Comparison of ENCODE assay signal across 15 cellular contexts in the genomic region with DNA sequence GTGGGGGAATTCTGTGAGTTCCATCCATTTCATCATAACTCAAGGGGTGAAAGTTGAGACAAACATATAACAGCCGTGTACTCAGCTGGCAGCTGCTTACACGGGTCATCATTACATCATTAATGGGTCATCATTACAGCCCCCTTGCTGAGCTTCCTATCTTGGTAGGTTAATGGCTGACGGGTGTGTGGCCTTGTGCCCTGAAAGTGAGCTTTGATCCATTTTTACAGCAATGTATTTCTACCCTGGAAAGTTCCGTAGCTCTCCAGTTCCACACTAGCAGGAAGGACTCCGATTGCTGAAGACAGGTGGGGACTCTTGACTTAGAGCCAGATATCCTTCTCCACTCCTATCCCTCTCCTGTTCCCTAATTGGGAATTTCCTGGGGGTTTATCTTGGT.
"Had no signal": no experiment of that assay in that cellular context is flagged by ENCODE, and none has a peak within 500 bp of the region (broad histone marks: within the 10 kb centered on the region; RNA-seq: fewer than 3 reads in every experiment).

No MANE protein-coding gene starts in this region.

- H3K27me3 ChIP-seq: body of pancreas had no signal

- H3K4me3 ChIP-seq: body of pancreas, prostate gland, thoracic aorta had no signal

- H3K4me1 ChIP-seq: body of pancreas, prostate gland had no signal

- H3K27me3 Mint-ChIP-seq: activated naive CD4-positive, alpha-beta T cell treated with anti-CD3 and anti-CD28 coated beads, Interleukin-2, amount 50 U/mL, for 24 hours; effector memory CD8-positive, alpha-beta T cell; natural killer cell treated with Interleukin-12 subunit alpha and Interleukin-12 subunit beta and Interleukin-15 and Interleukin-18, amount 100 ng/mL, for 72 hours; stimulated activated naive CD8-positive, alpha-beta T cell treated with anti-CD3 and anti-CD28 coated beads, Interleukin-15, amount 100 ng/mL, for 72 hours had no signal

- H3K36me3 ChIP-seq: prostate gland, thoracic aorta had no signal

- H3K4me1 Mint-ChIP-seq: central memory CD8-positive, alpha-beta T cell; immature natural killer cell had no signal

- H3K27ac ChIP-seq: body of pancreas, prostate gland, thoracic aorta had no signal

- H3K36me3 Mint-ChIP-seq: immature natural killer cell; natural killer cell treated with Interleukin-12 subunit alpha and Interleukin-12 subunit beta and Interleukin-15 and Interleukin-18, amount 100 ng/mL, for 72 hours had no signal

- H3K27ac Mint-ChIP-seq: activated naive CD4-positive, alpha-beta T cell treated with anti-CD3 and anti-CD28 coated beads, Interleukin-2, amount 50 U/mL, for 24 hours; effector memory CD8-positive, alpha-beta T cell; immature natural killer cell; stimulated activated naive CD8-positive, alpha-beta T cell treated with anti-CD3 and anti-CD28 coated beads, Interleukin-15, amount 100 ng/mL, for 72 hours had no signal

- H3K9me3 ChIP-seq: body of pancreas, prostate gland, thoracic aorta had no signal

- H3K4me3 Mint-ChIP-seq: activated naive CD4-positive, alpha-beta T cell treated with anti-CD3 and anti-CD28 coated beads, Interleukin-2, amount 50 U/mL, for 24 hours; central memory CD8-positive, alpha-beta T cell; effector memory CD8-positive, alpha-beta T cell; immature natural killer cell; natural killer cell treated with Interleukin-12 subunit alpha and Interleukin-12 subunit beta and Interleukin-15 and Interleukin-18, amount 100 ng/mL, for 72 hours; stimulated activated naive CD8-positive, alpha-beta T cell treated with anti-CD3 and anti-CD28 coated beads, Interleukin-15, amount 100 ng/mL, for 72 hours had no signal

- DNase-seq: amniotic stem cell; body of pancreas; effector memory CD8-positive, alpha-beta T cell; glutamatergic neuron; immature natural killer cell; nucleus accumbens; stimulated activated CD4-positive, alpha-beta T cell treated with anti-CD3 and anti-CD28 coated beads, Interleukin-12 subunit alpha, Interleukin-12 subunit beta, amount 100 ng/mL, for 4 hours; stimulated activated CD4-positive, alpha-beta T cell treated with anti-CD3 and anti-CD28 coated beads, Interleukin-4, amount 100 ng/mL, for 1 hour; stimulated activated CD8-positive, alpha-beta memory T cell treated with anti-CD3 and anti-CD28 coated beads, Interleukin-4, amount 100 ng/mL, for 48 hours; stimulated activated naive CD8-positive, alpha-beta T cell treated with anti-CD3 and anti-CD28 coated beads, Interleukin-15, amount 100 ng/mL, for 72 hours had no signal

- H3K9me3 Mint-ChIP-seq: activated naive CD4-positive, alpha-beta T cell treated with anti-CD3 and anti-CD28 coated beads, Interleukin-2, amount 50 U/mL, for 24 hours; central memory CD8-positive, alpha-beta T cell; effector memory CD8-positive, alpha-beta T cell; immature natural killer cell; natural killer cell treated with Interleukin-12 subunit alpha and Interleukin-12 subunit beta and Interleukin-15 and Interleukin-18, amount 100 ng/mL, for 72 hours; stimulated activated naive CD8-positive, alpha-beta T cell treated with anti-CD3 and anti-CD28 coated beads, Interleukin-15, amount 100 ng/mL, for 72 hours had no signal
